9 cellular contexts compared by ENCODE assay signal in the genomic region with DNA sequence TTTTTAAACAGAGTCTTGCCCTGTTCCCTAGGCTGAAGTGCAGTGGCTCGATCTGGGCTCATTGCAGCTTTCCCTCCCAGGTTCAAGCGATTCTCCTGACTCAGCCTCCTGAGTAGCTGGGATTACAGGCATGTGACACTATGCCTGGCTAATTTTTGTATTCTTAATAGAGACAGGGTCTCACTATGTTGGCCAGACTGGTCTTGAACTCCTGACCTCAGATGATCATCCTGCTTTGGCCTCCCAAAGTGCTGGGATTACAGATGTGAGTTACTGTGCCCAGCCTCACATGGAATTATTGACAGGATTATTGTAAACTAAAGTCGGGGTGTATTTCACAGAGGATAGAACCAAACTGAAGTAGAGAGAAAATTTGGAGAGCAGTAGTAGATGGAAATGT. TPM values are rescaled to one million over a fixed set of nuclear protein-coding genes. Genes with fewer than 3 reads are reported as not detected.
DNase-seq lines count a peak whose midpoint lies in the region; ATAC-seq and TF ChIP-seq lines count a peak whose summit lies in the region.
"Not testable (repeated sequence)": the region's sequence is repeated elsewhere in the genome, so short reads cannot be mapped to it uniquely, and the experiment has no call there.
"Had no signal": no experiment of that assay in that cellular context is flagged by ENCODE, and none has a peak within 500 bp of the region (broad histone marks: within the 10 kb centered on the region; RNA-seq: fewer than 3 reads in every experiment).

No MANE protein-coding gene starts in this region.

- H3K4me3 ChIP-seq in CD4-positive, alpha-beta memory T cell (ENCODE audit: low read length in 2 of 2); HEK293 (ENCODE audit: low read depth, low read length): not testable (repeated sequence)

- not testable (repeated sequence) for TF ChIP-seq CTCF in HEK293 (tag by site-specific recombination; IDR thresholded peaks at IDR 0.05); natural killer cell (IDR thresholded peaks at IDR 0.05)

- H3K36me3 Mint-ChIP-seq in CD4-positive, alpha-beta memory T cell, result peaks cover 24 to 31% of the 10 kb centered on the region in 2 donors
- peaks cover 28% of the 10 kb centered on the region for H3K36me3 Mint-ChIP-seq in activated naive CD8-positive, alpha-beta T cell
- peaks cover 8 to 20% (median 18%) of the 10 kb centered on the region in 3 donors for H3K36me3 Mint-ChIP-seq in immature natural killer cell
- not testable (repeated sequence) for H3K36me3 Mint-ChIP-seq in natural killer cell

- H3K4me3 Mint-ChIP-seq in CD4-positive, alpha-beta memory T cell; activated naive CD8-positive, alpha-beta T cell; immature natural killer cell; natural killer cell: not testable (repeated sequence)

- peaks cover 33% of the 10 kb centered on the region for H3K4me1 ChIP-seq in CD4-positive, alpha-beta memory T cell (ENCODE audit: insufficient read depth, low read length)
- not testable (repeated sequence) for H3K4me1 ChIP-seq in HEK293 (ENCODE audit: control insufficient read depth, insufficient read depth, low read length)

- intact Hi-C loops in CD4-positive, alpha-beta memory T cell (cut with micrococcal nuclease); natural killer cell (cut with micrococcal nuclease): not testable (repeated sequence)

- ATAC-seq in natural killer cell, result not testable (repeated sequence)

- H3K27me3 Mint-ChIP-seq in CD4-positive, alpha-beta memory T cell; activated naive CD8-positive, alpha-beta T cell; immature natural killer cell (ENCODE audit: low read depth in 3 of 3); natural killer cell (ENCODE audit: low read depth in 2 of 2): not testable (repeated sequence)

- CTCF ChIA-PET in CD4-positive, alpha-beta memory T cell (lab: Charles Lee; ENCODE audit: partially characterized antibody), result interaction anchor here (1.3 kb wide), 1 partner anchor 50 kb away, joined by 3 read pairs; no protein-coding TSS in a partner anchor
- CTCF ChIA-PET in HEK293 (lab: Yijun Ruan, JAX), result interaction anchor here (0.9 kb wide), 1 partner anchor 36 kb away, joined by 3 read pairs; no protein-coding TSS in a partner anchor

- H3K4me1 Mint-ChIP-seq in CD4-positive, alpha-beta memory T cell, result peaks cover 34 to 59% (median 42%) of the 10 kb centered on the region in 4 donors
- peaks cover 54% of the 10 kb centered on the region for H3K4me1 Mint-ChIP-seq in activated naive CD8-positive, alpha-beta T cell (ENCODE audit: low read depth)
- H3K4me1 Mint-ChIP-seq in immature natural killer cell, result peaks cover 30 to 48% of the 10 kb centered on the region in 2 donors
- peaks cover 43 to 47% of the 10 kb centered on the region in 2 donors for H3K4me1 Mint-ChIP-seq in natural killer cell

- not testable (repeated sequence) for DNase-seq in CD4-positive, alpha-beta memory T cell; immature natural killer cell; natural killer cell

- H3K27me3 ChIP-seq in CD4-positive, alpha-beta memory T cell (ENCODE audit: insufficient read depth, low read length), result not testable (repeated sequence)

- H3K27ac ChIP-seq in CD4-positive, alpha-beta memory T cell (ENCODE audit: low read depth, low read length); HEK293 (ENCODE audit: extremely low read depth, low read depth, low read length): not testable (repeated sequence)

- peak overlapping the region in 6 of 7 donors; percentile 0 to 89 (median 38) for H3K27ac Mint-ChIP-seq in CD4-positive, alpha-beta memory T cell
- peak overlapping the region; percentile 41 for H3K27ac Mint-ChIP-seq in activated naive CD8-positive, alpha-beta T cell
- peak overlapping the region; percentile 11 to 67 (median 38) for H3K27ac Mint-ChIP-seq in immature natural killer cell
- H3K27ac Mint-ChIP-seq in natural killer cell, result peak overlapping the region; percentile 8 to 62

- not testable (repeated sequence) for H3K9me3 ChIP-seq in CD4-positive, alpha-beta memory T cell (ENCODE audit: control insufficient read depth in 1 of 2, low read length in 2 of 2); HEK293 (ENCODE audit: control insufficient read depth, insufficient read depth, low read depth, low read length)

- peaks cover 10% of the 10 kb centered on the region for H3K36me3 ChIP-seq in CD4-positive, alpha-beta memory T cell (ENCODE audit: insufficient read depth, low read length)
- H3K36me3 ChIP-seq in HEK293 (ENCODE audit: control insufficient read depth in 2 of 2, insufficient read depth in 1 of 2, low read length in 2 of 2), result peaks cover 5 to 21% of the 10 kb centered on the region in 2 experiments

- POLR2A ChIA-PET in CD4-positive, alpha-beta memory T cell (lab: Charles Lee; ENCODE audit: partially characterized antibody), result not testable (repeated sequence)
- POLR2A ChIA-PET in HEK293 (lab: Yijun Ruan, JAX), result interaction anchor here (0.8 kb wide), 1 partner anchor 38 kb away, joined by 3 read pairs; the partner anchor contains the start of gene CRELD1

- H3K9me3 Mint-ChIP-seq in CD4-positive, alpha-beta memory T cell; activated naive CD8-positive, alpha-beta T cell (ENCODE audit: low read depth); immature natural killer cell; natural killer cell: not testable (repeated sequence)

TF ChIP-seq in HEK293, 187 proteins besides CTCF, POLR2A, EP300 and RAD21:
- peak; percentile 77 for TF ChIP-seq ZNF121 (tag by site-specific recombination; IDR thresholded peaks at IDR 0.05)

RNA-seq across cellular contexts. Expression of gene JAGN1, which starts 5.3 kb away (rescaled TPM):
- 10 to 100 TPM; 26.5 to 29.1 TPM for total RNA-seq in CD4-positive, alpha-beta memory T cell
- polyA plus RNA-seq in CD4-positive, alpha-beta memory T cell, result 10 to 100 TPM; 40.8 to 48.3 TPM
- polyA plus RNA-seq in immature natural killer cell, result 10 to 100 TPM; 36.1 to 50.3 (median 37.9) TPM
- 10 to 100 TPM; 15.4 to 16.6 (median 15.5) TPM for total RNA-seq in natural killer cell

RNA-seq across cellular contexts. Expression of gene IL17RE, which starts 6.9 kb away (rescaled TPM):
- 1 to 10 TPM; 1.5 to 2.4 TPM for total RNA-seq in CD4-positive, alpha-beta memory T cell
- polyA plus RNA-seq in CD4-positive, alpha-beta memory T cell, result 1 to 10 TPM in 1 of 2 donors, under 1 TPM in 1; 0.65 to 1.6 TPM
- under 1 TPM in 1 of 3 donors, not detected in 2; 0.14 TPM for polyA plus RNA-seq in immature natural killer cell
- total RNA-seq in natural killer cell, result 1 to 10 TPM in 2 of 3 donors, under 1 TPM in 1; 0.28 to 2.5 (median 1.5) TPM
- total RNA-seq: RPMI7951 had no signal

RNA-seq across cellular contexts. Expression of gene CIDEC, which starts 15.7 kb away (rescaled TPM):
- total RNA-seq in CD4-positive, alpha-beta memory T cell, result not detected
- polyA plus RNA-seq in CD4-positive, alpha-beta memory T cell, result not detected
- polyA plus RNA-seq in immature natural killer cell, result not detected
- not detected for total RNA-seq in natural killer cell
- total RNA-seq: H1, IMR-90, PC-3, RPMI7951 had no signal
- polyA plus RNA-seq: H1 had no signal

RNA-seq across cellular contexts. Expression of gene IL17RC, which starts 21.2 kb away (rescaled TPM):
- under 1 TPM; 0.61 to 0.81 TPM for total RNA-seq in CD4-positive, alpha-beta memory T cell
- 1 to 10 TPM; 5.9 to 8.4 TPM for polyA plus RNA-seq in CD4-positive, alpha-beta memory T cell
- 10 to 100 TPM in 2 of 3 donors, 1 to 10 TPM in 1; 1.7 to 16.5 (median 12.6) TPM for polyA plus RNA-seq in immature natural killer cell
- 1 to 10 TPM in 2 of 3 donors, under 1 TPM in 1; 0.77 to 1.5 (median 1.2) TPM for total RNA-seq in natural killer cell

RNA-seq across cellular contexts. Expression of gene CRELD1, which starts 37.9 kb away (rescaled TPM):
- 10 to 100 TPM; 47.7 to 58.2 TPM for total RNA-seq in CD4-positive, alpha-beta memory T cell
- polyA plus RNA-seq in CD4-positive, alpha-beta memory T cell, result 10 to 100 TPM; 17.3 to 28.2 TPM
- polyA plus RNA-seq in immature natural killer cell, result 10 to 100 TPM; 38.9 to 67.8 (median 51.3) TPM
- 10 to 100 TPM; 29.1 to 35.6 (median 32.9) TPM for total RNA-seq in natural killer cell
